ENCODE assay signal across 10 cellular contexts in the genomic region with DNA sequence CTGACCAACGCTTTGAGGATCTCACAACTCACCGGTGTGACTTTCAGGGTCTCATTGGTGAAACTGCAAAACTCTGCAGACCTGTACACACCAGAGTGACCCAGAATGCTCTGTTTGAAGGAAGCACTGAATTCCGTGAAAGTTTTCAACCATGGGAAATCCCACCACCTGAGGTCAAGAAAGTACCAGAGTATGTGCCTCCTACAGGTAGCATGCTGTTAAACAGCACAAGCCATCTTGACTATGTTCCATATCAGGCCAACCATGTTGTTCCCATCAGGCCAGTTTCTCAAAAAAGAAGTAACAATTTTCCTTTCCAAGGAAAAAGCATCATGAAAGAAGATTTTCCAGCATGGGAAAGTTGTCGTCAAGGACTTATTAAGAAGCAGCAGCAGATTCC. TPM values are rescaled to one million over a fixed set of nuclear protein-coding genes. Genes with fewer than 3 reads are reported as not detected.
DNase-seq lines count a peak whose midpoint lies in the region; ATAC-seq, FAIRE-seq and TF ChIP-seq lines count a peak whose summit lies in the region.
"Not testable (repeated sequence)": the region's sequence is repeated elsewhere in the genome, so short reads cannot be mapped to it uniquely, and the experiment has no call there.
"Had no signal": no experiment of that assay in that cellular context is flagged by ENCODE, and none has a peak within 500 bp of the region (broad histone marks: within the 10 kb centered on the region; RNA-seq: fewer than 3 reads in every experiment).

No MANE protein-coding gene starts in this region.

- H2AK5ac ChIP-seq in H9 (ENCODE audit: insufficient read length, low read length); H1 (ENCODE audit: low read depth, low read length): not testable (repeated sequence)

- not testable (repeated sequence) for H4K91ac ChIP-seq in H9 (ENCODE audit: insufficient read length, low read depth, low read length); H1 (replicated peaks; ENCODE audit: insufficient read length, low read length)

- TF ChIP-seq POLR2A in A549 (IDR thresholded peaks at IDR 0.05; ENCODE audit: low read length); GM12891 (IDR thresholded peaks at IDR 0.05; ENCODE audit: low read depth, low read length); GM12878 (IDR thresholded peaks at IDR 0.05; ENCODE audit: low read depth, low read length); H1 (IDR thresholded peaks at IDR 0.05; ENCODE audit: control extremely low read depth in 1 of 2, low read depth in 2 of 2, low read length in 2 of 2): not testable (repeated sequence)

- H3K36me3 ChIP-seq in GM12878 (ENCODE audit: control insufficient read depth in 2 of 2, insufficient read depth in 2 of 2, low read length in 1 of 2); H1 (ENCODE audit: control insufficient read depth in 2 of 4, insufficient read depth in 4 of 4, low read length in 3 of 4): not testable (repeated sequence)

- H3K9me3 ChIP-seq in A549; H9 (ENCODE audit: control insufficient read depth, low read depth, low read length); GM12878 (replicated peaks; ENCODE audit: control insufficient read depth, insufficient read depth, low read length); H1 (ENCODE audit: insufficient read depth in 2 of 2, low read depth in 1 of 2, low read length in 1 of 2): not testable (repeated sequence)

- H4K5ac ChIP-seq in H9 (ENCODE audit: insufficient read length, low read depth, low read length); H1 (ENCODE audit: insufficient read length, low read depth, low read length): not testable (repeated sequence)

- not testable (repeated sequence) for H3K4me3 Mint-ChIP-seq in H9, WTC11

- not testable (repeated sequence) for H4K8ac ChIP-seq in H9 (replicated peaks; ENCODE audit: insufficient read length, low read depth, low read length); H1 (ENCODE audit: extremely low read depth, insufficient read depth, low read length)

- not testable (repeated sequence) for H3K4me1 Mint-ChIP-seq in H9
- peaks cover 16% of the 10 kb centered on the region for H3K4me1 Mint-ChIP-seq in WTC11

- 62% methylated on average over 4 of the region's 4 CpGs for WGBS in A549 (ENCODE audit: missing lambda C conversion rate)
- no CpG with 5 or more reads among the region's 4 CpGs for WGBS in H9 (ENCODE audit: extremely low coverage, insufficient read length, low lambda C conversion rate)
- WGBS in GM12878 (ENCODE audit: insufficient coverage, insufficient replicate concordance, low lambda C conversion rate, missing lambda C conversion rate) = 62% methylated on average over 4 of the region's 4 CpGs
- WGBS in H1 (ENCODE audit: extremely low coverage in 1 of 2, insufficient coverage in 1 of 2, insufficient read length in 1 of 2, insufficient replicate concordance in 2 of 2, low coverage in 1 of 2, low lambda C conversion rate in 2 of 2, missing lambda C conversion rate in 1 of 2), 2 experiments = 98% methylated on average over 4 of the region's 4 CpGs; no CpG with 5 or more reads in 1 of the 2 experiments

- POLR2A ChIA-PET in A549 (lab: Yijun Ruan, JAX); WTC11 (lab: Charles Lee); GM12878 (lab: Charles Lee); H1 (lab: Charles Lee; ENCODE audit: partially characterized antibody): not testable (repeated sequence)

- not testable (repeated sequence) for H3K4me1 ChIP-seq in A549; H9 (ENCODE audit: insufficient read depth, low read length); H1 (replicated peaks in 1 of 4; ENCODE audit: control insufficient read depth in 3 of 4, insufficient read depth in 4 of 4, low read length in 3 of 4)
- H3K4me1 ChIP-seq in GM12878 (ENCODE audit: control insufficient read depth, insufficient read depth, low read length) = peaks cover 13% of the 10 kb centered on the region

- in situ Hi-C loops in GM12878 (cut with MboI) = not testable (repeated sequence)

- BruUV-seq in GM12878 (replicated peaks; lab: Mats Ljungman, UMichigan) = not testable (repeated sequence)

- FAIRE-seq in A549 (lab: Jason Lieb, UNC); GM12878 (lab: Jason Lieb, UNC): not testable (repeated sequence)
- FAIRE-seq in GM12891 (lab: Jason Lieb, UNC) (peak; percentile 64), H1 (lab: Jason Lieb, UNC) (peak; percentile 74)

- RAD21 ChIA-PET in GM12878 (lab: Charles Lee; ENCODE audit: unreplicated experiment) = not testable (repeated sequence)

- H2BK12ac ChIP-seq in H9 (ENCODE audit: insufficient read length, low read depth, low read length); H1 (ENCODE audit: low read depth, low read length): not testable (repeated sequence)

- H3K9me3 Mint-ChIP-seq in H9, WTC11: not testable (repeated sequence)

- H3K27me3 ChIP-seq in H9 (ENCODE audit: insufficient read depth, low read length); GM12878 (replicated peaks in 1 of 2; ENCODE audit: control insufficient read depth in 2 of 2, insufficient read depth in 2 of 2, low read length in 1 of 2); H1 (replicated peaks in 1 of 4; ENCODE audit: control insufficient read depth in 3 of 4, extremely low read depth in 1 of 4, insufficient read depth in 3 of 4, low read length in 3 of 4): not testable (repeated sequence)

- not testable (repeated sequence) for H3K27ac ChIP-seq in A549; H9 (ENCODE audit: insufficient read length, low read depth, low read length); GM12878 (ENCODE audit: control insufficient read depth, insufficient read depth); H1 (ENCODE audit: low read depth, low read length)

- not testable (repeated sequence) for H3K14ac ChIP-seq in H9 (ENCODE audit: insufficient read depth, low read length); H1 (ENCODE audit: insufficient read length)

- not testable (repeated sequence) for H3K56ac ChIP-seq in H9 (ENCODE audit: insufficient read length, low read depth, low read length); H1 (replicated peaks; ENCODE audit: insufficient read length, low read depth, low read length)

- TF ChIP-seq EP300 in A549 (IDR thresholded peaks at IDR 0.05); GM12878 (IDR thresholded peaks at IDR 0.05; ENCODE audit: borderline replicate concordance in 1 of 2, control insufficient read depth in 1 of 2, low read depth in 2 of 2, low read length in 2 of 2); H1 (IDR thresholded peaks at IDR 0.05; ENCODE audit: borderline replicate concordance in 1 of 2, low read depth in 2 of 2, low read length in 2 of 2): not testable (repeated sequence)

- not testable (repeated sequence) for H3K36me3 Mint-ChIP-seq in H9 (ENCODE audit: insufficient read depth in 1 of 3, low read depth in 3 of 3); WTC11

- not testable (repeated sequence) for H3K23ac ChIP-seq in H9 (ENCODE audit: insufficient read length, low read depth, low read length); H1 (ENCODE audit: insufficient read length)

- SMC1A ChIA-PET in GM12878 (lab: Charles Lee; ENCODE audit: uncharacterized antibody, unreplicated experiment) = not testable (repeated sequence)

- TF ChIP-seq CTCF in A549 (IDR thresholded peaks at IDR 0.05); GM12865 (IDR thresholded peaks at IDR 0.05; ENCODE audit: insufficient read depth, low read depth, low read length, missing control alignments); WTC11 (IDR thresholded peaks at IDR 0.05); GM12878 (IDR thresholded peaks at IDR 0.05 in 2 of 3, conservative IDR thresholded peaks at IDR 0.05 in 1 of 3; ENCODE audit: control insufficient read depth in 2 of 3, extremely low read depth in 1 of 3, insufficient read depth in 1 of 3, low read depth in 3 of 3, low read length in 3 of 3): not testable (repeated sequence)
- TF ChIP-seq CTCF in H9 (conservative IDR thresholded peaks at IDR 0.05) = peak; percentile 21; the same call in 2 of the 3 replicates
- peak in 1 of 3 experiments; percentile 15; a peak in 1 of 4 replicates for TF ChIP-seq CTCF in H1 (IDR thresholded peaks at IDR 0.05; ENCODE audit: control extremely low read depth in 1 of 3, insufficient read depth in 1 of 3, low read depth in 1 of 3, low read length in 3 of 3)
- peak; percentile 5 for TF ChIP-seq CTCF in epithelial cell of proximal tubule (conservative IDR thresholded peaks at IDR 0.05; ENCODE audit: low read depth, low read length)

- H3K4me2 ChIP-seq in A549; H9 (ENCODE audit: insufficient read depth, insufficient read length, low read length); GM12878 (ENCODE audit: control insufficient read depth, insufficient read depth); H1 (ENCODE audit: insufficient read depth in 1 of 2, low read depth in 2 of 2, low read length in 2 of 2): not testable (repeated sequence)

- not testable (repeated sequence) for H3T11ph ChIP-seq in H9 (ENCODE audit: low read length)

- not testable (repeated sequence) for H3K4ac ChIP-seq in H9 (ENCODE audit: low read depth, low read length); H1 (replicated peaks; ENCODE audit: insufficient read length, low read depth, low read length)

- not testable (repeated sequence) for H3K23me2 ChIP-seq in H9 (ENCODE audit: insufficient read length, low read depth, low read length, poor library complexity, severe bottlenecking); H1 (ENCODE audit: low read depth, low read length)

- H2BK20ac ChIP-seq in H9 (ENCODE audit: low read depth, low read length, poor library complexity, severe bottlenecking); H1 (ENCODE audit: low read length): not testable (repeated sequence)

- H3K18ac ChIP-seq in H9 (ENCODE audit: insufficient read length, low read depth, low read length); H1 (ENCODE audit: extremely low read depth, low read length): not testable (repeated sequence)

- H2BK120ac ChIP-seq in H9 (ENCODE audit: low read depth, low read length, poor library complexity, severe bottlenecking); H1 (replicated peaks; ENCODE audit: low read depth, low read length): not testable (repeated sequence)

- H3K79me1 ChIP-seq in H9 (ENCODE audit: insufficient read depth, low read depth, low read length, poor library complexity, severe bottlenecking); H1 (ENCODE audit: low read depth, low read length): not testable (repeated sequence)

- intact Hi-C loops in GM12878 (cut with micrococcal nuclease; ENCODE audit: unreplicated experiment) = loop anchor here (10.0 kb wide), 1 partner anchor 52 kb away; no protein-coding TSS in a partner anchor

- H4K20me1 ChIP-seq in H9 (ENCODE audit: control insufficient read depth, insufficient read depth, insufficient read length); GM12878 (ENCODE audit: control insufficient read depth, insufficient read depth); H1 (replicated peaks in 1 of 2; ENCODE audit: control insufficient read depth in 1 of 2, insufficient read depth in 2 of 2, low read length in 2 of 2): not testable (repeated sequence)

- not testable (repeated sequence) for TF ChIP-seq RAD21 in A549 (conservative IDR thresholded peaks at IDR 0.05 in 1 of 2, IDR thresholded peaks at IDR 0.05 in 1 of 2); GM12878 (IDR thresholded peaks at IDR 0.05; ENCODE audit: insufficient read depth, low read depth, low read length); H1 (IDR thresholded peaks at IDR 0.05 in 1 of 2, conservative IDR thresholded peaks at IDR 0.05 in 1 of 2; ENCODE audit: low read depth in 2 of 2, low read length in 2 of 2)

- ATAC-seq in A549 (peak; percentile 44 to 54; a peak in 3 of 6 replicates), WTC11 (peak; percentile 41)
- ATAC-seq in GM12878 = not testable (repeated sequence)

- not testable (repeated sequence) for H3K79me2 ChIP-seq in H9 (ENCODE audit: insufficient read depth, low read length); GM12878 (ENCODE audit: control insufficient read depth, insufficient read depth, low read length); H1 (ENCODE audit: control insufficient read depth in 1 of 2, insufficient read depth in 2 of 2, low read length in 2 of 2)

- H3K27me3 Mint-ChIP-seq in H9 (ENCODE audit: low read depth); WTC11 (ENCODE audit: low read depth): not testable (repeated sequence)

- not testable (repeated sequence) for H2AFZ ChIP-seq in H9 (ENCODE audit: low read length); H1 (ENCODE audit: low read length)
- peak overlapping the region; percentile 34 for H2AFZ ChIP-seq in GM12878 (ENCODE audit: control insufficient read depth, low read depth, low read length)

- H2BK5ac ChIP-seq in H9 (ENCODE audit: insufficient read length, low read length); H1 (ENCODE audit: low read depth, low read length): not testable (repeated sequence)

- H3K4me3 ChIP-seq in A549; GM12865 (ENCODE audit: low read depth, low read length); GM12878; H1 (ENCODE audit: extremely low read depth in 1 of 4, insufficient read depth in 2 of 4, low read depth in 3 of 4, low read length in 4 of 4); epithelial cell of proximal tubule (ENCODE audit: low read depth, low read length): not testable (repeated sequence)

- DNase-seq in A549 (ENCODE audit: low read depth in 1 of 2, low spot score in 1 of 2); GM12891 (ENCODE audit: insufficient read length, low spot score); H9; WTC11 (ENCODE audit: low spot score); GM12878 (ENCODE audit: low read depth, low spot score); H1 (ENCODE audit: low read depth in 1 of 2, low spot score in 2 of 2); epithelial cell of proximal tubule (ENCODE audit: low read depth): not testable (repeated sequence)
- DNase-seq in GM12865 (ENCODE audit: low read depth) = peak; percentile 36

- H3K27ac Mint-ChIP-seq in H9, WTC11: not testable (repeated sequence)

- H3K9ac ChIP-seq in H9 (ENCODE audit: extremely low read depth, insufficient read length, low read length); GM12878 (ENCODE audit: control insufficient read depth, insufficient read depth, low read length); H1 (replicated peaks in 1 of 4; ENCODE audit: extremely low read depth in 1 of 4, low read depth in 3 of 4, low read length in 3 of 4): not testable (repeated sequence)

- H2BK15ac ChIP-seq in H9 (ENCODE audit: low read depth, low read length); H1 (ENCODE audit: low read length): not testable (repeated sequence)

- CTCF ChIA-PET in A549 (lab: Yijun Ruan, JAX) = interaction anchor here (0.6 to 0.8 kb wide), 2 partner anchors 21 to 867 kb away, joined by 3 read pairs; no protein-coding TSS in a partner anchor
- CTCF ChIA-PET in WTC11 (lab: Charles Lee) = not testable (repeated sequence)
- CTCF ChIA-PET in GM12878 (lab: Yijun Ruan, JAX) = interaction anchor here (1.5 to 2.0 kb wide), 2 partner anchors 17 to 174 kb away, joined by 4 to 5 read pairs; no protein-coding TSS in a partner anchor
- CTCF ChIA-PET in H1 (lab: Charles Lee; ENCODE audit: partially characterized antibody) = interaction anchor here (0.8 to 2.3 kb wide), 4 partner anchors 10 to 21 kb away, joined by 4 to 8 read pairs (median 4); no protein-coding TSS in a partner anchor

RNA-seq across cellular contexts. Expression of gene SAXO2, which starts 19.8 kb away (rescaled TPM):
- polyA plus RNA-seq in A549 (2011; rRNA removed) (1.1 and 4.5 TPM in 2 replicates), A549 (2017; fragmentation: RNase III; extraction: RNeasy Plus Mini Kit Qiagen cat#74134 plus additional on column Dnase treatment) (1.8 to 2.5 TPM (median 2.2 TPM) in 3 replicates), GM12878 (2011; rRNA removed) (1.5 and 2.0 TPM in 2 replicates), GM12878 (2014; fragmentation: Illumina TruSeq; extraction: Trizol) (0.53 TPM in 1 of 2 replicates, not detected in the other), GM12878 (2014; fragmentation: Nextera tagmentation; extraction: Ambion mirVana) (1 to 10 TPM in 1 of 2 experiments, under 1 TPM in 1; 0.68 to 1.7 TPM), GM12878 (2014; rRNA removed) (0.55 and 1.2 TPM in 2 replicates), GM12878 (2016; fragmentation: Nextera tagmentation; extraction: Ambion mirVana) (1 to 10 TPM; 1.2 to 1.6 TPM), H1 (2011; rRNA removed) (1.9 and 3.1 TPM in 2 replicates)
- 1.6 and 2.6 TPM in 2 replicates for polyA plus RNA-seq in A549 (2012; cell fraction: cytosol; rRNA removed)
- 2.5 and 2.8 TPM in 2 replicates for polyA plus RNA-seq in A549 (2012; cell fraction: nucleus; rRNA removed)
- 0.37 and 5.2 TPM in 2 replicates for polyA minus RNA-seq in A549 (2011; rRNA and poly(A)+ RNA removed)
- polyA plus RNA-seq in GM12891 (2012; ENCODE audit: low read depth, missing spikeins) = 3.0 TPM
- total RNA-seq in H9 (2021) (2.6 and 3.1 TPM in 2 replicates), WTC11 (2021) (1.9 to 3.8 TPM (median 2.7 TPM) in 3 replicates), GM12878 (2014; rRNA removed) (0.06 and 1.5 TPM in 2 replicates), GM12878 (2014; rRNA removed; fragmentation: Illumina TruSeq; extraction: Trizol) (1.2 and 1.7 TPM in 2 replicates), GM12878 (2021) (1.5 and 2.3 TPM in 2 replicates), epithelial cell of proximal tubule (0.12 and 2.2 TPM in 2 replicates)
- total RNA-seq in GM12878 (2013; cell fraction: nucleolus; rRNA removed) = 2.8 and 8.0 TPM in 2 replicates
- not detected for polyA plus RNA-seq in GM12878 (2011; ENCODE audit: low read depth)
- polyA plus RNA-seq in GM12878 (2011; cell fraction: cytosol; rRNA removed) = 0.96 and 1.1 TPM in 2 replicates
- 2.2 and 2.6 TPM in 2 replicates for polyA plus RNA-seq in GM12878 (2011; cell fraction: nucleus; rRNA removed)
- 0.32 and 1.5 TPM in 2 replicates for polyA plus RNA-seq in GM12878 (2012)
- polyA minus RNA-seq in GM12878 (2011; rRNA and poly(A)+ RNA removed) = 0.26 TPM in 1 of 2 replicates, not detected in the other
- polyA minus RNA-seq in GM12878 (2011; cell fraction: cytosol; rRNA and poly(A)+ RNA removed) = not detected in 2 replicates
- polyA minus RNA-seq in GM12878 (2011; cell fraction: nucleus; rRNA and poly(A)+ RNA removed) = 0.73 and 1.5 TPM in 2 replicates
- 3.1 and 3.8 TPM in 2 replicates for total RNA-seq in H1 (2021; fragmentation: NEBNext Ultra II Directional; extraction: Animal tissue kit (Norgen Biotek cat#: 25700))
- polyA plus RNA-seq in H1 (2011; cell fraction: cytosol; rRNA removed) = 2.5 TPM
- polyA plus RNA-seq in H1 (2011; cell fraction: nucleus; rRNA removed) = 2.7 TPM
- polyA plus RNA-seq in H1 (2012, experiment 1 of 2) = 1.3 to 3.9 TPM (median 2.1 TPM) in 4 replicates
- 2.3 TPM for polyA plus RNA-seq in H1 (2012, experiment 2 of 2)
- 3.6 TPM for polyA plus RNA-seq in H1 (2013, experiment 1 of 2)
- 2.3 TPM for polyA plus RNA-seq in H1 (2013, experiment 2 of 2)
- polyA minus RNA-seq in H1 (2011; rRNA and poly(A)+ RNA removed) = 0.22 and 0.29 TPM in 2 replicates
- not detected for polyA minus RNA-seq in H1 (2011; cell fraction: cytosol; rRNA and poly(A)+ RNA removed)
- not detected for polyA minus RNA-seq in H1 (2011; cell fraction: nucleus; rRNA and poly(A)+ RNA removed)
- total RNA-seq: CD4-positive, CD25-positive, alpha-beta regulatory T cell had no signal
- polyA plus RNA-seq: CD14-positive monocyte had no signal

RNA-seq across cellular contexts. Expression of gene EFL1, which starts 19.9 kb away (rescaled TPM):
- polyA plus RNA-seq in A549 (2011; rRNA removed) (42.3 and 42.5 TPM in 2 replicates), A549 (2017; fragmentation: RNase III; extraction: RNeasy Plus Mini Kit Qiagen cat#74134 plus additional on column Dnase treatment) (19.4 to 21.2 TPM (median 20.0 TPM) in 3 replicates), GM12878 (2011; rRNA removed) (26.1 and 35.6 TPM in 2 replicates), GM12878 (2014; fragmentation: Illumina TruSeq; extraction: Trizol) (42.3 and 42.9 TPM in 2 replicates), GM12878 (2014; fragmentation: Nextera tagmentation; extraction: Ambion mirVana) (10 to 100 TPM in 1 of 2 experiments, 1 to 10 TPM in 1; 6.2 to 12.0 TPM), GM12878 (2014; rRNA removed) (16.2 and 18.4 TPM in 2 replicates), GM12878 (2016; fragmentation: Nextera tagmentation; extraction: Ambion mirVana) (10 to 100 TPM; 24.9 to 25.3 TPM), H1 (2011; rRNA removed) (8.8 and 10.8 TPM in 2 replicates)
- 8.8 and 9.0 TPM in 2 replicates for polyA plus RNA-seq in A549 (2012; cell fraction: cytosol; rRNA removed)
- polyA plus RNA-seq in A549 (2012; cell fraction: nucleus; rRNA removed) = 6.1 and 8.5 TPM in 2 replicates
- polyA minus RNA-seq in A549 (2011; rRNA and poly(A)+ RNA removed) = 41.0 and 44.1 TPM in 2 replicates
- 18.2 TPM for polyA plus RNA-seq in GM12891 (2012; ENCODE audit: low read depth, missing spikeins)
- total RNA-seq in H9 (2021) (27.8 and 29.4 TPM in 2 replicates), WTC11 (2021) (25.4 to 27.5 TPM (median 25.4 TPM) in 3 replicates), GM12878 (2014; rRNA removed) (24.5 and 26.7 TPM in 2 replicates), GM12878 (2014; rRNA removed; fragmentation: Illumina TruSeq; extraction: Trizol) (31.3 and 33.0 TPM in 2 replicates), GM12878 (2021) (21.0 and 23.1 TPM in 2 replicates), epithelial cell of proximal tubule (14.5 and 16.6 TPM in 2 replicates)
- total RNA-seq in GM12878 (2013; cell fraction: nucleolus; rRNA removed) = 73.8 and 79.2 TPM in 2 replicates
- polyA plus RNA-seq in GM12878 (2011; ENCODE audit: low read depth) = 10.4 TPM
- 13.1 and 13.9 TPM in 2 replicates for polyA plus RNA-seq in GM12878 (2011; cell fraction: cytosol; rRNA removed)
- polyA plus RNA-seq in GM12878 (2011; cell fraction: nucleus; rRNA removed) = 13.6 and 13.9 TPM in 2 replicates
- 11.9 and 13.1 TPM in 2 replicates for polyA plus RNA-seq in GM12878 (2012)
- polyA minus RNA-seq in GM12878 (2011; rRNA and poly(A)+ RNA removed) = 36.1 and 54.5 TPM in 2 replicates
- polyA minus RNA-seq in GM12878 (2011; cell fraction: cytosol; rRNA and poly(A)+ RNA removed) = 10.5 and 14.7 TPM in 2 replicates
- polyA minus RNA-seq in GM12878 (2011; cell fraction: nucleus; rRNA and poly(A)+ RNA removed) = 25.4 and 45.6 TPM in 2 replicates
- 31.5 and 32.8 TPM in 2 replicates for total RNA-seq in H1 (2021; fragmentation: NEBNext Ultra II Directional; extraction: Animal tissue kit (Norgen Biotek cat#: 25700))
- 18.0 TPM for polyA plus RNA-seq in H1 (2011; cell fraction: cytosol; rRNA removed)
- 15.3 TPM for polyA plus RNA-seq in H1 (2011; cell fraction: nucleus; rRNA removed)
- polyA plus RNA-seq in H1 (2012, experiment 1 of 2) = 20.3 to 30.7 TPM (median 24.2 TPM) in 4 replicates
- polyA plus RNA-seq in H1 (2012, experiment 2 of 2) = 1.9 TPM
- polyA plus RNA-seq in H1 (2013, experiment 1 of 2) = 16.4 TPM
- polyA plus RNA-seq in H1 (2013, experiment 2 of 2) = 17.5 TPM
- 33.1 and 45.0 TPM in 2 replicates for polyA minus RNA-seq in H1 (2011; rRNA and poly(A)+ RNA removed)
- 31.2 TPM for polyA minus RNA-seq in H1 (2011; cell fraction: cytosol; rRNA and poly(A)+ RNA removed)
- 49.1 TPM for polyA minus RNA-seq in H1 (2011; cell fraction: nucleus; rRNA and poly(A)+ RNA removed)
